9 cellular contexts compared by ENCODE assay signal in genomic region chr9:97954550-97954989, GRCh38. TPM values are rescaled to one million over a fixed set of nuclear protein-coding genes. Genes with fewer than 3 reads are reported as not detected.
A peak's percentile ranks its signal among the peaks of the same experiment; 100 is the strongest.
DNase-seq lines count a peak whose midpoint lies in the region; ATAC-seq lines count a peak whose summit lies in the region.
"Had no signal": no experiment of that assay in that cellular context is flagged by ENCODE, and none has a peak within 500 bp of the region (broad histone marks: within the 10 kb centered on the region; RNA-seq: fewer than 3 reads in every experiment).

No MANE protein-coding gene starts in this region.

- DNase-seq in Right ventricle myocardium inferior (ENCODE audit: missing footprints) (no peak), left cardiac atrium (no peak), NCI-H82 (lab: John Stamatoyannopoulos, UW) (peak; percentile 77), renal cortical epithelial cell (ENCODE audit: low read depth) (peak; percentile 59), sciatic nerve (ENCODE audit: low spot score) (no peak)
- DNase-seq in activated CD8-positive, alpha-beta T cell treated with anti-CD3 and anti-CD28 coated beads, Interleukin-2, amount 10 ng/mL, durations not matched to agents 7 days and 5 days = peak; percentile 71

- intact Hi-C loops in Right ventricle myocardium inferior (cut with DNase I) (no loop called here), left cardiac atrium (cut with DNase I) (no loop called here), sciatic nerve (cut with DNase I) (no loop called here)

- H3K9me3 Mint-ChIP-seq in activated CD8-positive, alpha-beta T cell treated with anti-CD3 and anti-CD28 coated beads, Interleukin-2, amount 10 ng/mL, durations not matched to agents 7 days and 5 days (ENCODE audit: insufficient read depth) = no peaks in the 10 kb centered on the region

- POLR2A ChIA-PET in activated CD8-positive, alpha-beta T cell treated with anti-CD3 and anti-CD28 coated beads, Interleukin-2, amount 10 ng/mL, durations not matched to agents 7 days and 5 days (lab: Charles Lee) = no interaction called here

- peaks cover 7% of the 10 kb centered on the region for H3K4me1 Mint-ChIP-seq in activated CD8-positive, alpha-beta T cell treated with anti-CD3 and anti-CD28 coated beads, Interleukin-2, amount 10 ng/mL, durations not matched to agents 7 days and 5 days (ENCODE audit: low read depth)

- H3K4me3 Mint-ChIP-seq in activated CD8-positive, alpha-beta T cell treated with anti-CD3 and anti-CD28 coated beads, Interleukin-2, amount 10 ng/mL, durations not matched to agents 7 days and 5 days = no peak overlapping the region

- peaks cover 6% of the 10 kb centered on the region for H3K27me3 Mint-ChIP-seq in activated CD8-positive, alpha-beta T cell treated with anti-CD3 and anti-CD28 coated beads, Interleukin-2, amount 10 ng/mL, durations not matched to agents 7 days and 5 days (ENCODE audit: low read depth)

- peak; percentile 39 for ATAC-seq in Right ventricle myocardium inferior
- no peak for ATAC-seq in left cardiac atrium
- ATAC-seq in HG03103 (IDR thresholded peaks at IDR 0.05; ENCODE audit: low read depth, unreplicated experiment) = peak; percentile 54
- peak; percentile 98 for ATAC-seq in activated CD8-positive, alpha-beta T cell treated with anti-CD3 and anti-CD28 coated beads, Interleukin-2, amount 10 ng/mL, durations not matched to agents 7 days and 5 days
- ATAC-seq in esophagus mucosa = peak; percentile 77
- ATAC-seq in sciatic nerve = no peak

- CTCF ChIA-PET in activated CD8-positive, alpha-beta T cell treated with anti-CD3 and anti-CD28 coated beads, Interleukin-2, amount 10 ng/mL, durations not matched to agents 7 days and 5 days (lab: Charles Lee) = interaction anchor here (0.6 to 5.1 kb wide), 13 partner anchors 11 to 250 kb away, joined by 3 to 106 read pairs (median 4); partner anchors contain the start of genes HEMGN and TRMO

- no peaks in the 10 kb centered on the region for H3K36me3 Mint-ChIP-seq in activated CD8-positive, alpha-beta T cell treated with anti-CD3 and anti-CD28 coated beads, Interleukin-2, amount 10 ng/mL, durations not matched to agents 7 days and 5 days (ENCODE audit: low read depth)

- H3K27ac Mint-ChIP-seq in activated CD8-positive, alpha-beta T cell treated with anti-CD3 and anti-CD28 coated beads, Interleukin-2, amount 10 ng/mL, durations not matched to agents 7 days and 5 days = no peak overlapping the region

RNA-seq across cellular contexts. Expression of gene HEMGN, which starts 16.6 kb away (rescaled TPM):
- total RNA-seq in Right ventricle myocardium inferior (0.11 TPM), left cardiac atrium (under 1 TPM in 1 of 2 donors, not detected in 1; 0.10 TPM), esophagus mucosa (not detected), renal cortical epithelial cell (not detected in 2 replicates), sciatic nerve (6.4 TPM)
- 1 to 10 TPM; 1.2 to 1.6 TPM for total RNA-seq in activated CD8-positive, alpha-beta T cell treated with anti-CD3 and anti-CD28 coated beads, Interleukin-2, amount 10 ng/mL, durations not matched to agents 7 days and 5 days
- total RNA-seq: glomerular endothelial cell had no signal

RNA-seq across cellular contexts. Expression of gene ANP32B, which starts 28.6 kb away (rescaled TPM):
- 54.5 TPM for total RNA-seq in Right ventricle myocardium inferior
- total RNA-seq in left cardiac atrium = 10 to 100 TPM; 55.2 to 70.2 TPM
- 100 to 1,000 TPM; 347 to 354 TPM for total RNA-seq in activated CD8-positive, alpha-beta T cell treated with anti-CD3 and anti-CD28 coated beads, Interleukin-2, amount 10 ng/mL, durations not matched to agents 7 days and 5 days
- 102 TPM for total RNA-seq in esophagus mucosa
- 4.2 and 19.1 TPM in 2 replicates for total RNA-seq in renal cortical epithelial cell
- total RNA-seq in sciatic nerve = 145 TPM

RNA-seq across cellular contexts. Expression of gene TRMO, which starts 32.3 kb away (rescaled TPM):
- total RNA-seq in Right ventricle myocardium inferior (6.5 TPM), left cardiac atrium (1 to 10 TPM; 7.0 to 8.2 TPM), esophagus mucosa (8.6 TPM), renal cortical epithelial cell (22.9 and 31.3 TPM in 2 replicates), sciatic nerve (15.6 TPM)
- total RNA-seq in activated CD8-positive, alpha-beta T cell treated with anti-CD3 and anti-CD28 coated beads, Interleukin-2, amount 10 ng/mL, durations not matched to agents 7 days and 5 days = 10 to 100 TPM; 18.7 to 19.2 TPM

Comparison
In these comparisons a context has a peak if more than half of its experiments do, and no peak if none do; other contexts are left out.
1. ATAC-seq: peak in Right ventricle myocardium inferior (single experiment), HG03103 (single experiment), activated CD8-positive, alpha-beta T cell treated with anti-CD3 and anti-CD28 coated beads, Interleukin-2, amount 10 ng/mL, durations not matched to agents 7 days and 5 days (single experiment) and esophagus mucosa (single experiment); none in left cardiac atrium (0 of 2) and sciatic nerve (single experiment).
2. DNase-seq: peak in NCI-H82 (single experiment), activated CD8-positive, alpha-beta T cell treated with anti-CD3 and anti-CD28 coated beads, Interleukin-2, amount 10 ng/mL, durations not matched to agents 7 days and 5 days (single experiment) and renal cortical epithelial cell (single experiment); none in Right ventricle myocardium inferior (single experiment), left cardiac atrium (single experiment) and sciatic nerve (single experiment).